In genomic region chr10:103696411-103697145, GRCh38 we compare ENCODE assay signal across 1 cellular context.
TF ChIP-seq lines count a peak whose summit lies in the region.

No MANE protein-coding gene starts in this region.

TF ChIP-seq in GM23338, 12 proteins besides CTCF, POLR2A, EP300 and RAD21 (continued from another document):
- TF ChIP-seq ZNF462 (CRISPR knock-in tag; IDR thresholded peaks at IDR 0.05) = no peak
